17 cellular contexts compared by ENCODE assay signal in genomic region chr9:5624655-5625054, GRCh38. TPM values are rescaled to one million over a fixed set of nuclear protein-coding genes. Genes with fewer than 3 reads are reported as not detected.
A peak's percentile ranks its signal among the peaks of the same experiment; 100 is the strongest.
DNase-seq lines count a peak whose midpoint lies in the region; ATAC-seq and TF ChIP-seq lines count a peak whose summit lies in the region.
"Had no signal": no experiment of that assay in that cellular context is flagged by ENCODE, and none has a peak within 500 bp of the region (broad histone marks: within the 10 kb centered on the region; RNA-seq: fewer than 3 reads in every experiment).

No MANE protein-coding gene starts in this region.

- CTCF ChIA-PET in activated CD4-positive, alpha-beta T cell treated with anti-CD3 and anti-CD28 coated beads for 36 hours (lab: Charles Lee) = interaction anchor here (0.6 to 1.9 kb wide), 5 partner anchors 16 to 187 kb away, joined by 3 to 9 read pairs (median 5); partner anchors contain the start of gene PLGRKT

- H3K27ac Mint-ChIP-seq in activated CD4-positive, alpha-beta T cell treated with anti-CD3 and anti-CD28 coated beads for 36 hours = peak overlapping the region; percentile 71
- peak overlapping the region; percentile 32 for H3K27ac Mint-ChIP-seq in activated T-helper 1 cell treated with anti-CD3 and anti-CD28 coated beads, Interleukin-12 subunit alpha, Interleukin-12 subunit beta, Interleukin-2, Interleukin-4 antibody, amounts not matched to agents 30 ng/mL and 10 ng/mL and 1 ng/mL, durations not matched to agents 14 hours and 24 hours and 36 hours

- H3K4me1 ChIP-seq in neutrophil (ENCODE audit: control insufficient read depth in 1 of 2, insufficient read depth in 1 of 2, low read depth in 1 of 2, low read length in 1 of 2) = peaks cover 33 to 39% of the 10 kb centered on the region in 2 experiments

- peak; percentile 17 for ATAC-seq in activated CD4-positive, alpha-beta T cell treated with anti-CD3 and anti-CD28 coated beads for 36 hours
- ATAC-seq in HG02759 (IDR thresholded peaks at IDR 0.05; ENCODE audit: unreplicated experiment) (peak; percentile 13), HG03432 (IDR thresholded peaks at IDR 0.05; ENCODE audit: unreplicated experiment) (no peak)
- ATAC-seq: activated T-cell treated with anti-CD3 and anti-CD28 coated beads, Interleukin-2, amount 50 U/mL, for 4 hours had no signal

- no peaks in the 10 kb centered on the region for H3K36me3 ChIP-seq in neutrophil

- H3K27me3 ChIP-seq in neutrophil = no peaks in the 10 kb centered on the region

- peak overlapping the region; percentile 1 for H3K27ac ChIP-seq in neutrophil
- H3K27ac ChIP-seq: 22Rv1, epithelial cell of prostate had no signal

- H3K4me3 Mint-ChIP-seq in activated CD4-positive, alpha-beta T cell treated with anti-CD3 and anti-CD28 coated beads for 36 hours = no peak overlapping the region
- no peak overlapping the region for H3K4me3 Mint-ChIP-seq in activated T-helper 1 cell treated with anti-CD3 and anti-CD28 coated beads, Interleukin-12 subunit alpha, Interleukin-12 subunit beta, Interleukin-2, Interleukin-4 antibody, amounts not matched to agents 30 ng/mL and 10 ng/mL and 1 ng/mL, durations not matched to agents 14 hours and 24 hours and 36 hours
- H3K4me3 Mint-ChIP-seq: nephron progenitor cell had no signal

- H3K4me3 ChIP-seq in neutrophil (ENCODE audit: low read depth in 1 of 2, low read length in 1 of 2) = no peak overlapping the region
- H3K4me3 ChIP-seq: coronary artery, lung had no signal

- H3K4me1 Mint-ChIP-seq in activated CD4-positive, alpha-beta T cell treated with anti-CD3 and anti-CD28 coated beads for 36 hours = peaks cover 41% of the 10 kb centered on the region
- H3K4me1 Mint-ChIP-seq in activated T-helper 1 cell treated with anti-CD3 and anti-CD28 coated beads, Interleukin-12 subunit alpha, Interleukin-12 subunit beta, Interleukin-2, Interleukin-4 antibody, amounts not matched to agents 30 ng/mL and 10 ng/mL and 1 ng/mL, durations not matched to agents 14 hours and 24 hours and 36 hours (ENCODE audit: low read depth) = peaks cover 37% of the 10 kb centered on the region

- POLR2A ChIA-PET in activated CD4-positive, alpha-beta T cell treated with anti-CD3 and anti-CD28 coated beads for 36 hours (lab: Charles Lee) = interaction anchor here (1.3 kb wide), 1 partner anchor 16 kb away, joined by 5 read pairs; no protein-coding TSS in a partner anchor

- no peak for TF ChIP-seq CTCF in neutrophil (IDR thresholded peaks at IDR 0.05)

- H3K27me3 Mint-ChIP-seq in activated CD4-positive, alpha-beta T cell treated with anti-CD3 and anti-CD28 coated beads for 36 hours = no peaks in the 10 kb centered on the region
- H3K27me3 Mint-ChIP-seq in activated T-helper 1 cell treated with anti-CD3 and anti-CD28 coated beads, Interleukin-12 subunit alpha, Interleukin-12 subunit beta, Interleukin-2, Interleukin-4 antibody, amounts not matched to agents 30 ng/mL and 10 ng/mL and 1 ng/mL, durations not matched to agents 14 hours and 24 hours and 36 hours (ENCODE audit: insufficient read depth) = no peaks in the 10 kb centered on the region

- intact Hi-C loops in activated CD4-positive, alpha-beta T cell treated with anti-CD3 and anti-CD28 coated beads for 36 hours (cut with DNase I, micrococcal nuclease) = loop anchor here (1.0 to 10.0 kb wide), 8 partner anchors 10 to 947 kb away; partner anchors contain the start of genes CDC37L1 (in 1 of the 2) and ERMP1 (in 1 of the 2)
- intact Hi-C loops in activated T-helper 1 cell treated with anti-CD3 and anti-CD28 coated beads, Interleukin-12 subunit alpha, Interleukin-12 subunit beta, Interleukin-2, Interleukin-4 antibody, amounts not matched to agents 30 ng/mL and 10 ng/mL and 1 ng/mL, durations not matched to agents 14 hours and 24 hours and 36 hours (cut with micrococcal nuclease) = loop anchor here (2.0 to 10.0 kb wide), 6 partner anchors 16 to 1133 kb away; partner anchors contain the start of genes CDC37L1, KDM4C and RCL1

- H3K9me3 ChIP-seq in neutrophil = no peaks in the 10 kb centered on the region

- no peaks in the 10 kb centered on the region for H3K9me3 Mint-ChIP-seq in activated CD4-positive, alpha-beta T cell treated with anti-CD3 and anti-CD28 coated beads for 36 hours (ENCODE audit: low read depth)
- no peaks in the 10 kb centered on the region for H3K9me3 Mint-ChIP-seq in activated T-helper 1 cell treated with anti-CD3 and anti-CD28 coated beads, Interleukin-12 subunit alpha, Interleukin-12 subunit beta, Interleukin-2, Interleukin-4 antibody, amounts not matched to agents 30 ng/mL and 10 ng/mL and 1 ng/mL, durations not matched to agents 14 hours and 24 hours and 36 hours
- H3K9me3 Mint-ChIP-seq: activated T-cell treated with anti-CD3 and anti-CD28 coated beads, Interleukin-2, amount 50 U/mL, for 4 hours; nephron progenitor cell had no signal

- DNase-seq in activated CD4-positive, alpha-beta T cell treated with anti-CD3 and anti-CD28 coated beads for 36 hours = no peak
- DNase-seq in activated CD4-positive, alpha-beta T cell treated with anti-CD3 and anti-CD28 coated beads for 4 hours = no peak
- no peak for DNase-seq in activated T-helper 1 cell treated with anti-CD3 and anti-CD28 coated beads, Interleukin-12 subunit alpha, Interleukin-12 subunit beta, Interleukin-2, Interleukin-4 antibody, amounts not matched to agents 30 ng/mL and 10 ng/mL and 1 ng/mL, durations not matched to agents 14 hours and 24 hours and 36 hours (ENCODE audit: low spot score)
- DNase-seq in NCI-H510A treated with DMSO at 0.1 percent for 48 hours (lab: John Stamatoyannopoulos, UW) = no peak
- DNase-seq in NCI-H526 treated with DMSO at 0.1 percent for 48 hours (lab: John Stamatoyannopoulos, UW) = no peak
- DNase-seq: activated T-cell treated with anti-CD3 and anti-CD28 coated beads, Interleukin-2, amount 50 U/mL, for 4 hours; C1 segment of cervical spinal cord; NCI-H2081 treated with DMSO at 0.1 percent for 48 hours; NCI-H69; nephron progenitor cell had no signal

- H3K36me3 Mint-ChIP-seq in activated CD4-positive, alpha-beta T cell treated with anti-CD3 and anti-CD28 coated beads for 36 hours (ENCODE audit: low read depth) = peaks cover 13% of the 10 kb centered on the region
- H3K36me3 Mint-ChIP-seq in activated T-helper 1 cell treated with anti-CD3 and anti-CD28 coated beads, Interleukin-12 subunit alpha, Interleukin-12 subunit beta, Interleukin-2, Interleukin-4 antibody, amounts not matched to agents 30 ng/mL and 10 ng/mL and 1 ng/mL, durations not matched to agents 14 hours and 24 hours and 36 hours (ENCODE audit: low read depth) = peaks cover 5% of the 10 kb centered on the region

RNA-seq across cellular contexts. Expression of gene RIC1, which starts 4.3 kb away (rescaled TPM):
- 10 to 100 TPM; 13.6 to 17.1 TPM for total RNA-seq in activated CD4-positive, alpha-beta T cell treated with anti-CD3 and anti-CD28 coated beads for 36 hours
- total RNA-seq in activated T-helper 1 cell treated with anti-CD3 and anti-CD28 coated beads, Interleukin-12 subunit alpha, Interleukin-12 subunit beta, Interleukin-2, Interleukin-4 antibody, amounts not matched to agents 30 ng/mL and 10 ng/mL and 1 ng/mL, durations not matched to agents 14 hours and 24 hours and 36 hours = 20.9 and 22.3 TPM in 2 replicates
